In the genomic region with DNA sequence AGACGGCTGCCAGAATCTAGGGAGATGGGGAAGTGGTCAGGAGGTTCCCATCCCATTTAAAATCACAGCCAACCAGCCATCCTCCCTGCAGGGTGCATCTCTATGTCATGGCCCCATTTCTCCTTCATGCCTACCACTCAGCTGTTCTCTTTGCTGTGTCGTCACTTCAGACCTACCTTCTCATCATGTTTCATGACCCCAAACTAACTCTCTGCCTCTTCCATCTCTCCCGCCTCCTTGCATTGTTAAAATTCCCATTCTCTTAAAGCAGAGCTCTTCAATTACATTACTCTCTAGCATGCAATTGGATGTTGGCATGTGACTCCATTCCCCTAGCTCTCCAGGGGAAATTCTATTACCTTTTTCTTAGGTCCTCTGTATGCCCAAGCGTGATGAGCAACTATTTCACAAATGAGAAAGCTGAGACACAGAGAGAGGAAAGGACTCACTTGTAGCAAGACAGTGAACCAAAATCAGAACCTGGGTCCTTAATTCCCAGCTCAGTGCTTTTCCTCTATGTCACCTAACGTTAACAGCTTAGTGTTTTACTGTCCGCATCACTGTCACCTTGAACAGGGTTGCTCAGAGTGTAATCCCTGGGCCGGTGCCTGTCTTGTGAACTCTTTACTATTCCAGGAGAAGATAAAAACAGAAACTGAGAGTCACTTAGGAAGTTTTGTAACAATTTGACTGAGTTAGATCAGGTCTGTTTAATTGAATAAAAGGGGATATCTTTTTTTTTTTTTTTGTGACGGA, we compare ENCODE assay signal across 28 cellular contexts. TPM values are rescaled to one million over a fixed set of nuclear protein-coding genes. Genes with fewer than 3 reads are reported as not detected.
DNase-seq lines count a peak whose midpoint lies in the region; ATAC-seq and TF ChIP-seq lines count a peak whose summit lies in the region.
"Had no signal": no experiment of that assay in that cellular context is flagged by ENCODE, and none has a peak within 500 bp of the region (broad histone marks: within the 10 kb centered on the region; RNA-seq: fewer than 3 reads in every experiment).

No MANE protein-coding gene starts in this region.

- no peaks in the 10 kb centered on the region for H3K27me3 ChIP-seq in left ventricle myocardium inferior (ENCODE audit: low read depth)
- H3K27me3 ChIP-seq in neural progenitor cell = no peaks in the 10 kb centered on the region
- H3K27me3 ChIP-seq in upper lobe of right lung = no peaks in the 10 kb centered on the region
- H3K27me3 ChIP-seq: thyroid gland had no signal

- intact Hi-C loops in Right ventricle myocardium inferior (cut with DNase I) (no loop called here), left ventricle myocardium inferior (cut with micrococcal nuclease) (no loop called here), upper lobe of right lung (cut with DNase I) (no loop called here)

- H3K4me3 ChIP-seq in left ventricle myocardium inferior (no peak overlapping the region), neural progenitor cell (no peak overlapping the region), upper lobe of right lung (no peak overlapping the region)
- H3K4me3 ChIP-seq: thyroid gland had no signal

- no peaks in the 10 kb centered on the region for H3K4me1 ChIP-seq in left ventricle myocardium inferior
- peaks cover 19% of the 10 kb centered on the region for H3K4me1 ChIP-seq in neural progenitor cell
- H3K4me1 ChIP-seq in upper lobe of right lung = no peaks in the 10 kb centered on the region
- H3K4me1 ChIP-seq: thyroid gland had no signal

- peak; percentile 48 for ATAC-seq in Right ventricle myocardium inferior
- ATAC-seq in upper lobe of right lung = peak; percentile 54
- ATAC-seq: PC-3; stimulated activated naive CD8-positive, alpha-beta T cell treated with anti-CD3 and anti-CD28 coated beads, Interleukin-15, Interleukin-2, amounts not matched to agents 100 U/mL and 50 U/mL, for 24 hours had no signal

- H3K9me3 Mint-ChIP-seq in chondrocyte (ENCODE audit: low read depth) (no peaks in the 10 kb centered on the region), neural progenitor cell (peaks cover 4% of the 10 kb centered on the region), HFFc6 (no peaks in the 10 kb centered on the region)
- H3K9me3 Mint-ChIP-seq: activated CD4-positive, alpha-beta T cell treated with anti-CD3 and anti-CD28 coated beads, Interleukin-2, amount 10 ng/mL, durations not matched to agents 7 days and 5 days; activated T-helper 1 cell treated with anti-CD3 and anti-CD28 coated beads, Interleukin-12 subunit alpha, Interleukin-12 subunit beta, Interleukin-2, Interleukin-4 antibody, amounts not matched to agents 30 ng/mL and 10 ng/mL and 1 ng/mL, durations not matched to agents 14 hours and 24 hours and 36 hours; brain; nephron progenitor cell had no signal

- no peaks in the 10 kb centered on the region for H4K20me1 ChIP-seq in neural progenitor cell (ENCODE audit: low read depth)

- TF ChIP-seq CTCF in left ventricle myocardium inferior (IDR thresholded peaks at IDR 0.05; ENCODE audit: borderline replicate concordance) (no peak), chondrocyte (IDR thresholded peaks at IDR 0.05) (no peak), neural progenitor cell (IDR thresholded peaks at IDR 0.05) (no peak), upper lobe of right lung (IDR thresholded peaks at IDR 0.05) (no peak), HFFc6 (IDR thresholded peaks at IDR 0.05) (no peak)

- H3K9me3 ChIP-seq in left ventricle myocardium inferior (replicated peaks) (no peaks in the 10 kb centered on the region), neural progenitor cell (ENCODE audit: low read depth) (no peaks in the 10 kb centered on the region), upper lobe of right lung (no peaks in the 10 kb centered on the region)
- H3K9me3 ChIP-seq: thyroid gland had no signal

- no peaks in the 10 kb centered on the region for H3F3A ChIP-seq in neural progenitor cell (ENCODE audit: low read depth)

- H3K27ac ChIP-seq in left ventricle myocardium inferior (replicated peaks) (no peak overlapping the region), neural progenitor cell (no peak overlapping the region), upper lobe of right lung (peak overlapping the region; percentile 30)
- H3K27ac ChIP-seq: thyroid gland, VCaP had no signal

- no peak overlapping the region for H3K4me2 ChIP-seq in neural progenitor cell

- H3K4me1 Mint-ChIP-seq in chondrocyte (ENCODE audit: low read depth) = peaks cover 68% of the 10 kb centered on the region
- H3K4me1 Mint-ChIP-seq in neural progenitor cell = peaks cover 30% of the 10 kb centered on the region
- H3K4me1 Mint-ChIP-seq in HFFc6 (ENCODE audit: low read depth) = peaks cover 36% of the 10 kb centered on the region
- H3K4me1 Mint-ChIP-seq: activated CD4-positive, alpha-beta T cell treated with anti-CD3 and anti-CD28 coated beads, Interleukin-2, amount 10 ng/mL, durations not matched to agents 7 days and 5 days; brain had no signal

- no peaks in the 10 kb centered on the region for H3K79me2 ChIP-seq in neural progenitor cell (ENCODE audit: low read depth)

- H3K36me3 ChIP-seq in left ventricle myocardium inferior (no peaks in the 10 kb centered on the region), neural progenitor cell (no peaks in the 10 kb centered on the region), upper lobe of right lung (no peaks in the 10 kb centered on the region)
- H3K36me3 ChIP-seq: thyroid gland had no signal

- H3K4me3 Mint-ChIP-seq in chondrocyte (ENCODE audit: unreplicated experiment) (no peak overlapping the region), neural progenitor cell (no peak overlapping the region), HFFc6 (no peak overlapping the region)
- H3K4me3 Mint-ChIP-seq: activated CD4-positive, alpha-beta T cell treated with anti-CD3 and anti-CD28 coated beads, Interleukin-2, amount 10 ng/mL, durations not matched to agents 7 days and 5 days; activated naive CD8-positive, alpha-beta T cell; activated T-helper 1 cell treated with anti-CD3 and anti-CD28 coated beads, Interleukin-12 subunit alpha, Interleukin-12 subunit beta, Interleukin-2, Interleukin-4 antibody, amounts not matched to agents 30 ng/mL and 10 ng/mL and 1 ng/mL, durations not matched to agents 14 hours and 24 hours and 36 hours; brain; nephron progenitor cell had no signal

- peak overlapping the region; percentile 52 for H2AFZ ChIP-seq in neural progenitor cell (replicated peaks)

- H3K9ac ChIP-seq in neural progenitor cell = no peak overlapping the region

- H3K36me3 Mint-ChIP-seq in chondrocyte (ENCODE audit: low read depth) = no peaks in the 10 kb centered on the region
- no peaks in the 10 kb centered on the region for H3K36me3 Mint-ChIP-seq in neural progenitor cell
- no peaks in the 10 kb centered on the region for H3K36me3 Mint-ChIP-seq in HFFc6 (ENCODE audit: low read depth)
- H3K36me3 Mint-ChIP-seq: activated naive CD8-positive, alpha-beta T cell; brain had no signal

- H3K27me3 Mint-ChIP-seq in chondrocyte (ENCODE audit: low read depth) = no peaks in the 10 kb centered on the region
- H3K27me3 Mint-ChIP-seq in neural progenitor cell (ENCODE audit: insufficient read depth, low read depth) = no peaks in the 10 kb centered on the region
- peaks cover 5% of the 10 kb centered on the region for H3K27me3 Mint-ChIP-seq in HFFc6 (ENCODE audit: insufficient read depth)

- H3K27ac Mint-ChIP-seq in chondrocyte (ENCODE audit: unreplicated experiment) (peak overlapping the region; percentile 89), neural progenitor cell (no peak overlapping the region), HFFc6 (no peak overlapping the region)
- H3K27ac Mint-ChIP-seq: activated CD4-positive, alpha-beta T cell treated with anti-CD3 and anti-CD28 coated beads, Interleukin-2, amount 10 ng/mL, durations not matched to agents 7 days and 5 days; activated naive CD8-positive, alpha-beta T cell; activated T-helper 1 cell treated with anti-CD3 and anti-CD28 coated beads, Interleukin-12 subunit alpha, Interleukin-12 subunit beta, Interleukin-2, Interleukin-4 antibody, amounts not matched to agents 30 ng/mL and 10 ng/mL and 1 ng/mL, durations not matched to agents 14 hours and 24 hours and 36 hours; brain; nephron progenitor cell had no signal

- no peak for DNase-seq in Right ventricle myocardium inferior (ENCODE audit: missing footprints)
- no peak for DNase-seq in left ventricle myocardium inferior
- DNase-seq in chondrocyte (ENCODE audit: low spot score) = no peak
- DNase-seq in neural progenitor cell (ENCODE audit: low spot score) = no peak
- no peak for DNase-seq in upper lobe of right lung
- DNase-seq in HFFc6 = no peak
- DNase-seq in kidney tubule cell (ENCODE audit: low spot score) = no peak
- no peak for DNase-seq in activated gamma-delta T cell treated with Interleukin-2 at 50 U/mL for 16 hours
- DNase-seq: 8988T; activated CD4-positive, alpha-beta T cell treated with anti-CD3 and anti-CD28 coated beads, Interleukin-2, amount 10 ng/mL, durations not matched to agents 7 days and 5 days; DMS79; glutamatergic neuron; HCEC 1CT; KG1; midbrain; MV-4-11; NCI-H1930; nephron progenitor cell; stimulated activated CD4-positive, alpha-beta T cell treated with anti-CD3 and anti-CD28 coated beads, Interleukin-2, amount 100 ng/mL, for 48 hours; stimulated activated naive CD8-positive, alpha-beta T cell treated with anti-CD3 and anti-CD28 coated beads, Interleukin-15, Interleukin-2, amounts not matched to agents 100 U/mL and 50 U/mL, for 24 hours; T-helper 2 cell; thyroid gland had no signal

RNA-seq across cellular contexts. Expression of a gene that starts 28.1 kb away (rescaled TPM):
- total RNA-seq in Right ventricle myocardium inferior (0.05 TPM), left ventricle myocardium inferior (0.22 TPM), chondrocyte (0.07 to 0.12 TPM (median 0.08 TPM) in 3 replicates), neural progenitor cell (ENCODE audit: low replicate concordance) (not detected in 2 replicates), upper lobe of right lung (0.09 TPM)
- not detected for total RNA-seq in HFFc6 (2021; fragmentation: NEBNext Ultra II Directional; extraction: Animal tissue kit (Norgen Biotek cat#: 25700))
- total RNA-seq: activated CD4-positive, alpha-beta T cell treated with anti-CD3 and anti-CD28 coated beads, Interleukin-2, amount 10 ng/mL, durations not matched to agents 7 days and 5 days; activated T-helper 1 cell treated with anti-CD3 and anti-CD28 coated beads, Interleukin-12 subunit alpha, Interleukin-12 subunit beta, Interleukin-2, Interleukin-4 antibody, amounts not matched to agents 30 ng/mL and 10 ng/mL and 1 ng/mL, durations not matched to agents 14 hours and 24 hours and 36 hours; PC-3; pulmonary artery endothelial cell; thyroid gland had no signal

RNA-seq across cellular contexts. Expression of a gene that starts 44.1 kb away (rescaled TPM):
- 4.3 TPM for total RNA-seq in Right ventricle myocardium inferior
- total RNA-seq in left ventricle myocardium inferior = 4.1 TPM
- 46.8 to 63.2 TPM (median 48.1 TPM) in 3 replicates for total RNA-seq in chondrocyte
- 14.0 and 20.1 TPM in 2 replicates for total RNA-seq in neural progenitor cell (ENCODE audit: low replicate concordance)
- 18.9 TPM for total RNA-seq in upper lobe of right lung
- total RNA-seq in HFFc6 (2021; fragmentation: NEBNext Ultra II Directional; extraction: Animal tissue kit (Norgen Biotek cat#: 25700)) = 10 to 100 TPM in 5 of 6 experiments, 1 to 10 TPM in 1; 9.5 to 12.9 (median 11.4) TPM
